1 cellular context compared by ENCODE assay signal in the genomic region with DNA sequence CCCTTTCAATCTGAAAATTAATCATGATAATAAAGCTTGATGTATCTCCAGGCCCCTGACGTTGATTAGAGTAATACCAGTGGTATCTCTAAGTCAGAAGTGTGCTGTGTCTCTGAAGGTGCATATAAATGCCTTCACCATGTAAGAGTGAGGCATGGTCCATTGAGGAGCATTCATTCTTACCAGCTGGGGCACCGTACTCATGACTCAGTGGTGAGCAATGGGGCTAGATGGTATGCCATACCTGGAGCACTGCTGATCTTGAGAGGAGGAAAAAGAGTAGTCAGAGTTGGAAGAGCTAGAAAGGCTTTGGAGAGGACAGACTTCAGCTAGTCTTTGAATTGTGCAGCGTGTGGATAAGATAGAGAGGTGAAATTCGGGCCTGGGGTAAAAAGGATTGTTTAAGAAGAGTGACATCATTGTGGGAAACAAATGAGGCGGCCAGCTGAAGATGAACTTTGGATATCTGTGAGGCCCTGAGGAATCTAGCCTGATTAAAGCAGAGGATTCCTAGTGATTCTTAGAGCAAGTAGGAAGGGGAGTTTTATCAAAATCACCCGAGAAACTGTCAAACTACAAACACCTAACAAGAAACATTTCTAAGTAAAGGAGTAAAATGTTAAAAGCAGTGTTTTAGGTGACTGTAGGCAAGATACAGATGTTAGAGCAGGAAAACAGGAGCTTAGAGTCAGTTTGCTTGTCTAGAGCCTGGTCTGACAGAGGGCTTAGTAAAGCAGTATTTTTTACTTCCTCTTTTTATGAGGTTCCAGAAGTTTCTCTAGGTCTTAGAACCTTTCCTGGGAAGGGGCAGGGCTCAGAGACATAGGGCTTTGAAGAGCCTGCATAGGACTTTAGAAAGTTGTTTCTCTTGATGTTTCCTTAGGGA.
A peak's percentile ranks its signal among the peaks of the same experiment; 100 is the strongest.
TF ChIP-seq lines count a peak whose summit lies in the region.

No MANE protein-coding gene starts in this region.

TF ChIP-seq in HepG2, 621 proteins besides CTCF, POLR2A, EP300 and RAD21 (continued from another document and continues in another):
- TF ChIP-seq, protein P1, sequence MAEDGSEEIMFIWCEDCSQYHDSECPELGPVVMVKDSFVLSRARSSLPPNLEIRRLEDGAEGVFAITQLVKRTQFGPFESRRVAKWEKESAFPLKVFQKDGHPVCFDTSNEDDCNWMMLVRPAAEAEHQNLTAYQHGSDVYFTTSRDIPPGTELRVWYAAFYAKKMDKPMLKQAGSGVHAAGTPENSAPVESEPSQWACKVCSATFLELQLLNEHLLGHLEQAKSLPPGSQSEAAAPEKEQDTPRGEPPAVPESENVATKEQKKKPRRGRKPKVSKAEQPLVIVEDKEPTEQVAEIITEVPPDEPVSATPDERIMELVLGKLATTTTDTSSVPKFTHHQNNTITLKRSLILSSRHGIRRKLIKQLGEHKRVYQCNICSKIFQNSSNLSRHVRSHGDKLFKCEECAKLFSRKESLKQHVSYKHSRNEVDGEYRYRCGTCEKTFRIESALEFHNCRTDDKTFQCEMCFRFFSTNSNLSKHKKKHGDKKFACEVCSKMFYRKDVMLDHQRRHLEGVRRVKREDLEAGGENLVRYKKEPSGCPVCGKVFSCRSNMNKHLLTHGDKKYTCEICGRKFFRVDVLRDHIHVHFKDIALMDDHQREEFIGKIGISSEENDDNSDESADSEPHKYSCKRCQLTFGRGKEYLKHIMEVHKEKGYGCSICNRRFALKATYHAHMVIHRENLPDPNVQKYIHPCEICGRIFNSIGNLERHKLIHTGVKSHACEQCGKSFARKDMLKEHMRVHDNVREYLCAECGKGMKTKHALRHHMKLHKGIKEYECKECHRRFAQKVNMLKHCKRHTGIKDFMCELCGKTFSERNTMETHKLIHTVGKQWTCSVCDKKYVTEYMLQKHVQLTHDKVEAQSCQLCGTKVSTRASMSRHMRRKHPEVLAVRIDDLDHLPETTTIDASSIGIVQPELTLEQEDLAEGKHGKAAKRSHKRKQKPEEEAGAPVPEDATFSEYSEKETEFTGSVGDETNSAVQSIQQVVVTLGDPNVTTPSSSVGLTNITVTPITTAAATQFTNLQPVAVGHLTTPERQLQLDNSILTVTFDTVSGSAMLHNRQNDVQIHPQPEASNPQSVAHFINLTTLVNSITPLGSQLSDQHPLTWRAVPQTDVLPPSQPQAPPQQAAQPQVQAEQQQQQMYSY (CRISPR knock-in tag; IDR thresholded peaks at IDR 0.05): no peak
- TF ChIP-seq KAT7 (CRISPR knock-in tag; IDR thresholded peaks at IDR 0.05; ENCODE audit: borderline replicate concordance) (no peak), ZNF691 (CRISPR knock-in tag; IDR thresholded peaks at IDR 0.05; ENCODE audit: borderline replicate concordance, low read depth) (no peak), SIN3B (IDR thresholded peaks at IDR 0.05; ENCODE audit: low read length) (no peak), ZNF768 (CRISPR knock-in tag; IDR thresholded peaks at IDR 0.05) (no peak), PHF8 (CRISPR knock-in tag; IDR thresholded peaks at IDR 0.05) (no peak), MED8 (CRISPR knock-in tag; IDR thresholded peaks at IDR 0.05; ENCODE audit: insufficient replicate concordance) (no peak), ZNF33B (CRISPR knock-in tag; IDR thresholded peaks at IDR 0.05) (no peak), XBP1 (CRISPR knock-in tag; IDR thresholded peaks at IDR 0.05) (no peak), ZNF101 (CRISPR knock-in tag; IDR thresholded peaks at IDR 0.05; ENCODE audit: borderline replicate concordance, low read depth) (no peak), ZNF205 (CRISPR knock-in tag; IDR thresholded peaks at IDR 0.05) (no peak), GABPB1 (CRISPR knock-in tag; IDR thresholded peaks at IDR 0.05) (no peak), HOXD1 (CRISPR knock-in tag; IDR thresholded peaks at IDR 0.05) (no peak), XRCC5 (optimal IDR thresholded peaks at IDR 0.05; ENCODE audit: low read length) (peak; percentile 26), ZNF343 (CRISPR knock-in tag; IDR thresholded peaks at IDR 0.05) (no peak), ZSCAN29 (CRISPR knock-in tag; conservative IDR thresholded peaks at IDR 0.05) (no peak), ZMAT3 (CRISPR knock-in tag; conservative IDR thresholded peaks at IDR 0.05) (no peak), PITX1 (CRISPR knock-in tag; IDR thresholded peaks at IDR 0.05) (no peak), NCOA5 (CRISPR knock-in tag; IDR thresholded peaks at IDR 0.05) (no peak), FOXO1 (CRISPR knock-in tag; IDR thresholded peaks at IDR 0.05) (no peak), MIER3 (CRISPR knock-in tag; IDR thresholded peaks at IDR 0.05; ENCODE audit: borderline replicate concordance) (no peak), ELF3 (CRISPR knock-in tag; IDR thresholded peaks at IDR 0.05) (no peak), YEATS2 (CRISPR knock-in tag; IDR thresholded peaks at IDR 0.05; ENCODE audit: borderline replicate concordance) (no peak), ZNF33A (CRISPR knock-in tag; IDR thresholded peaks at IDR 0.05; ENCODE audit: borderline replicate concordance) (no peak), EZH2 (conservative IDR thresholded peaks at IDR 0.05; ENCODE audit: low read depth, low read length) (no peak), ZNF816 (CRISPR knock-in tag; IDR thresholded peaks at IDR 0.05; ENCODE audit: borderline replicate concordance) (no peak), KMT2B (CRISPR knock-in tag; IDR thresholded peaks at IDR 0.05) (0 out of 2 replicates have a peak, but pooled peaks have one; percentile 48), ZNF782 (CRISPR knock-in tag; IDR thresholded peaks at IDR 0.05; ENCODE audit: borderline replicate concordance) (no peak), ZNF75D (CRISPR knock-in tag; IDR thresholded peaks at IDR 0.05; ENCODE audit: borderline replicate concordance) (no peak), ZNF761 (CRISPR knock-in tag; conservative IDR thresholded peaks at IDR 0.05) (no peak), AKAP8 (CRISPR knock-in tag; IDR thresholded peaks at IDR 0.05) (no peak), ZNF629 (CRISPR knock-in tag; conservative IDR thresholded peaks at IDR 0.05) (no peak), NR2F1 (CRISPR knock-in tag; IDR thresholded peaks at IDR 0.05) (no peak), RORA (CRISPR knock-in tag; IDR thresholded peaks at IDR 0.05) (no peak), SPEN (CRISPR knock-in tag; IDR thresholded peaks at IDR 0.05; ENCODE audit: low read depth) (no peak), HOXA3 (CRISPR knock-in tag; IDR thresholded peaks at IDR 0.05) (no peak), SP2 (CRISPR knock-in tag; IDR thresholded peaks at IDR 0.05) (no peak), ATF1 (CRISPR knock-in tag; IDR thresholded peaks at IDR 0.05) (peak; percentile 53; the same call in 1 of the 2 replicates), TFAP4 (IDR thresholded peaks at IDR 0.05; ENCODE audit: borderline replicate concordance, low read depth) (peak; percentile 50; the same call in 1 of the 2 replicates), ZNF790 (CRISPR knock-in tag; IDR thresholded peaks at IDR 0.05; ENCODE audit: borderline replicate concordance) (no peak), KDM3A (CRISPR knock-in tag; IDR thresholded peaks at IDR 0.05; ENCODE audit: low read depth) (no peak)
- TF ChIP-seq, protein P2, sequence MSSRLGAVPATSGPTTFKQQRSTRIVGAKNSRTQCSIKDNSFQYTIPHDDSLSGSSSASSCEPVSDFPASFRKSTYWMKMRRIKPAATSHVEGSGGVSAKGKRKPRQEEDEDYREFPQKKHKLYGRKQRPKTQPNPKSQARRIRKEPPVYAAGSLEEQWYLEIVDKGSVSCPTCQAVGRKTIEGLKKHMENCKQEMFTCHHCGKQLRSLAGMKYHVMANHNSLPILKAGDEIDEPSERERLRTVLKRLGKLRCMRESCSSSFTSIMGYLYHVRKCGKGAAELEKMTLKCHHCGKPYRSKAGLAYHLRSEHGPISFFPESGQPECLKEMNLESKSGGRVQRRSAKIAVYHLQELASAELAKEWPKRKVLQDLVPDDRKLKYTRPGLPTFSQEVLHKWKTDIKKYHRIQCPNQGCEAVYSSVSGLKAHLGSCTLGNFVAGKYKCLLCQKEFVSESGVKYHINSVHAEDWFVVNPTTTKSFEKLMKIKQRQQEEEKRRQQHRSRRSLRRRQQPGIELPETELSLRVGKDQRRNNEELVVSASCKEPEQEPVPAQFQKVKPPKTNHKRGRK (CRISPR knock-in tag; IDR thresholded peaks at IDR 0.05): no peak
- TF ChIP-seq, protein P3, sequence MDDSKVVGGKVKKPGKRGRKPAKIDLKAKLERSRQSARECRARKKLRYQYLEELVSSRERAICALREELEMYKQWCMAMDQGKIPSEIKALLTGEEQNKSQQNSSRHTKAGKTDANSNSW (CRISPR knock-in tag; IDR thresholded peaks at IDR 0.05; ENCODE audit: borderline replicate concordance): no peak
- TF ChIP-seq, protein P4, sequence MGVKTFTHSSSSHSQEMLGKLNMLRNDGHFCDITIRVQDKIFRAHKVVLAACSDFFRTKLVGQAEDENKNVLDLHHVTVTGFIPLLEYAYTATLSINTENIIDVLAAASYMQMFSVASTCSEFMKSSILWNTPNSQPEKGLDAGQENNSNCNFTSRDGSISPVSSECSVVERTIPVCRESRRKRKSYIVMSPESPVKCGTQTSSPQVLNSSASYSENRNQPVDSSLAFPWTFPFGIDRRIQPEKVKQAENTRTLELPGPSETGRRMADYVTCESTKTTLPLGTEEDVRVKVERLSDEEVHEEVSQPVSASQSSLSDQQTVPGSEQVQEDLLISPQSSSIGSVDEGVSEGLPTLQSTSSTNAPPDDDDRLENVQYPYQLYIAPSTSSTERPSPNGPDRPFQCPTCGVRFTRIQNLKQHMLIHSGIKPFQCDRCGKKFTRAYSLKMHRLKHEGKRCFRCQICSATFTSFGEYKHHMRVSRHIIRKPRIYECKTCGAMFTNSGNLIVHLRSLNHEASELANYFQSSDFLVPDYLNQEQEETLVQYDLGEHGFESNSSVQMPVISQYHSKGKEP (CRISPR knock-in tag; IDR thresholded peaks at IDR 0.05): no peak
- TF ChIP-seq, protein P5, sequence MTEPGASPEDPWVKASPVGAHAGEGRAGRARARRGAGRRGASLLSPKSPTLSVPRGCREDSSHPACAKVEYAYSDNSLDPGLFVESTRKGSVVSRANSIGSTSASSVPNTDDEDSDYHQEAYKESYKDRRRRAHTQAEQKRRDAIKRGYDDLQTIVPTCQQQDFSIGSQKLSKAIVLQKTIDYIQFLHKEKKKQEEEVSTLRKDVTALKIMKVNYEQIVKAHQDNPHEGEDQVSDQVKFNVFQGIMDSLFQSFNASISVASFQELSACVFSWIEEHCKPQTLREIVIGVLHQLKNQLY (CRISPR knock-in tag; IDR thresholded peaks at IDR 0.05): no peak
- TF ChIP-seq, protein P6, sequence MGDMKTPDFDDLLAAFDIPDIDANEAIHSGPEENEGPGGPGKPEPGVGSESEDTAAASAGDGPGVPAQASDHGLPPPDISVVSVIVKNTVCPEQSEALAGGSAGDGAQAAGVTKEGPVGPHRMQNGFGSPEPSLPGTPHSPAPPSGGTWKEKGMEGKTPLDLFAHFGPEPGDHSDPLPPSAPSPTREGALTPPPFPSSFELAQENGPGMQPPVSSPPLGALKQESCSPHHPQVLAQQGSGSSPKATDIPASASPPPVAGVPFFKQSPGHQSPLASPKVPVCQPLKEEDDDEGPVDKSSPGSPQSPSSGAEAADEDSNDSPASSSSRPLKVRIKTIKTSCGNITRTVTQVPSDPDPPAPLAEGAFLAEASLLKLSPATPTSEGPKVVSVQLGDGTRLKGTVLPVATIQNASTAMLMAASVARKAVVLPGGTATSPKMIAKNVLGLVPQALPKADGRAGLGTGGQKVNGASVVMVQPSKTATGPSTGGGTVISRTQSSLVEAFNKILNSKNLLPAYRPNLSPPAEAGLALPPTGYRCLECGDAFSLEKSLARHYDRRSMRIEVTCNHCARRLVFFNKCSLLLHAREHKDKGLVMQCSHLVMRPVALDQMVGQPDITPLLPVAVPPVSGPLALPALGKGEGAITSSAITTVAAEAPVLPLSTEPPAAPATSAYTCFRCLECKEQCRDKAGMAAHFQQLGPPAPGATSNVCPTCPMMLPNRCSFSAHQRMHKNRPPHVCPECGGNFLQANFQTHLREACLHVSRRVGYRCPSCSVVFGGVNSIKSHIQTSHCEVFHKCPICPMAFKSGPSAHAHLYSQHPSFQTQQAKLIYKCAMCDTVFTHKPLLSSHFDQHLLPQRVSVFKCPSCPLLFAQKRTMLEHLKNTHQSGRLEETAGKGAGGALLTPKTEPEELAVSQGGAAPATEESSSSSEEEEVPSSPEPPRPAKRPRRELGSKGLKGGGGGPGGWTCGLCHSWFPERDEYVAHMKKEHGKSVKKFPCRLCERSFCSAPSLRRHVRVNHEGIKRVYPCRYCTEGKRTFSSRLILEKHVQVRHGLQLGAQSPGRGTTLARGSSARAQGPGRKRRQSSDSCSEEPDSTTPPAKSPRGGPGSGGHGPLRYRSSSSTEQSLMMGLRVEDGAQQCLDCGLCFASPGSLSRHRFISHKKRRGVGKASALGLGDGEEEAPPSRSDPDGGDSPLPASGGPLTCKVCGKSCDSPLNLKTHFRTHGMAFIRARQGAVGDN (CRISPR knock-in tag; IDR thresholded peaks at IDR 0.05): no peak
- TF ChIP-seq, protein P7, sequence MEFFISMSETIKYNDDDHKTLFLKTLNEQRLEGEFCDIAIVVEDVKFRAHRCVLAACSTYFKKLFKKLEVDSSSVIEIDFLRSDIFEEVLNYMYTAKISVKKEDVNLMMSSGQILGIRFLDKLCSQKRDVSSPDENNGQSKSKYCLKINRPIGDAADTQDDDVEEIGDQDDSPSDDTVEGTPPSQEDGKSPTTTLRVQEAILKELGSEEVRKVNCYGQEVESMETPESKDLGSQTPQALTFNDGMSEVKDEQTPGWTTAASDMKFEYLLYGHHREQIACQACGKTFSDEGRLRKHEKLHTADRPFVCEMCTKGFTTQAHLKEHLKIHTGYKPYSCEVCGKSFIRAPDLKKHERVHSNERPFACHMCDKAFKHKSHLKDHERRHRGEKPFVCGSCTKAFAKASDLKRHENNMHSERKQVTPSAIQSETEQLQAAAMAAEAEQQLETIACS (CRISPR knock-in tag; IDR thresholded peaks at IDR 0.05): no peak
- TF ChIP-seq, protein P8, sequence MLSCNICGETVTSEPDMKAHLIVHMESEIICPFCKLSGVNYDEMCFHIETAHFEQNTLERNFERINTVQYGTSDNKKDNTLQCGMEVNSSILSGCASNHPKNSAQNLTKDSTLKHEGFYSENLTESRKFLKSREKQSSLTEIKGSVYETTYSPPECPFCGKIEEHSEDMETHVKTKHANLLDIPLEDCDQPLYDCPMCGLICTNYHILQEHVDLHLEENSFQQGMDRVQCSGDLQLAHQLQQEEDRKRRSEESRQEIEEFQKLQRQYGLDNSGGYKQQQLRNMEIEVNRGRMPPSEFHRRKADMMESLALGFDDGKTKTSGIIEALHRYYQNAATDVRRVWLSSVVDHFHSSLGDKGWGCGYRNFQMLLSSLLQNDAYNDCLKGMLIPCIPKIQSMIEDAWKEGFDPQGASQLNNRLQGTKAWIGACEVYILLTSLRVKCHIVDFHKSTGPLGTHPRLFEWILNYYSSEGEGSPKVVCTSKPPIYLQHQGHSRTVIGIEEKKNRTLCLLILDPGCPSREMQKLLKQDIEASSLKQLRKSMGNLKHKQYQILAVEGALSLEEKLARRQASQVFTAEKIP (CRISPR knock-in tag; IDR thresholded peaks at IDR 0.05; ENCODE audit: borderline replicate concordance): no peak
